14 cellular contexts compared by ENCODE assay signal in genomic region chrX:31168596-31168995, GRCh38.
A peak's percentile ranks its signal among the peaks of the same experiment; 100 is the strongest.
DNase-seq lines count a peak whose midpoint lies in the region; ATAC-seq and TF ChIP-seq lines count a peak whose summit lies in the region.
"Had no signal": no experiment of that assay in that cellular context is flagged by ENCODE, and none has a peak within 500 bp of the region (broad histone marks: within the 10 kb centered on the region; RNA-seq: fewer than 3 reads in every experiment).

No MANE protein-coding gene starts in this region.

- no peaks in the 10 kb centered on the region for H3K9me3 Mint-ChIP-seq in activated CD4-positive, alpha-beta memory T cell treated with anti-CD3 and anti-CD28 coated beads, Interleukin-2, amount 10 ng/mL, durations not matched to agents 7 days and 5 days

- no peaks in the 10 kb centered on the region for H3K4me1 Mint-ChIP-seq in activated CD4-positive, alpha-beta memory T cell treated with anti-CD3 and anti-CD28 coated beads, Interleukin-2, amount 10 ng/mL, durations not matched to agents 7 days and 5 days
- H3K4me1 Mint-ChIP-seq: naive thymus-derived CD4-positive, alpha-beta T cell had no signal

- no peaks in the 10 kb centered on the region for H3K27me3 Mint-ChIP-seq in activated CD4-positive, alpha-beta memory T cell treated with anti-CD3 and anti-CD28 coated beads, Interleukin-2, amount 10 ng/mL, durations not matched to agents 7 days and 5 days

- no peak overlapping the region for H3K4me3 ChIP-seq in GM12865 (ENCODE audit: low read depth, low read length)
- H3K4me3 ChIP-seq: vagina had no signal

- peak; percentile 58 for DNase-seq in GM12865 (ENCODE audit: low read depth)
- DNase-seq in activated CD8-positive, alpha-beta memory T cell treated with anti-CD3 and anti-CD28 coated beads, Interleukin-2, amount 50 U/mL, for 48 hours = no peak
- DNase-seq in activated T-cell treated with anti-CD3 and anti-CD28 coated beads, Interleukin-2, amount 50 U/mL, for 48 hours = no peak
- DNase-seq in activated CD4-positive, alpha-beta memory T cell treated with anti-CD3 and anti-CD28 coated beads, Interleukin-2, amount 10 ng/mL, durations not matched to agents 7 days and 5 days = no peak
- no peak for DNase-seq in activated CD8-positive, alpha-beta memory T cell treated with anti-CD3 and anti-CD28 coated beads for 24 hours
- DNase-seq: brain microvascular endothelial cell; DMS79 treated with DMSO at 0.1 percent for 48 hours; naive thymus-derived CD4-positive, alpha-beta T cell; NCI-H446 treated with DMSO at 0.1 percent for 48 hours; Right ventricle myocardium superior had no signal

- POLR2A ChIA-PET in activated CD4-positive, alpha-beta memory T cell treated with anti-CD3 and anti-CD28 coated beads, Interleukin-2, amount 10 ng/mL, durations not matched to agents 7 days and 5 days (lab: Charles Lee) = no interaction called here

- no peaks in the 10 kb centered on the region for H3K36me3 Mint-ChIP-seq in activated CD4-positive, alpha-beta memory T cell treated with anti-CD3 and anti-CD28 coated beads, Interleukin-2, amount 10 ng/mL, durations not matched to agents 7 days and 5 days (ENCODE audit: low read depth)

- no peak overlapping the region for H3K27ac Mint-ChIP-seq in activated CD4-positive, alpha-beta memory T cell treated with anti-CD3 and anti-CD28 coated beads, Interleukin-2, amount 10 ng/mL, durations not matched to agents 7 days and 5 days
- H3K27ac Mint-ChIP-seq: naive thymus-derived CD4-positive, alpha-beta T cell had no signal

- CTCF ChIA-PET in activated CD4-positive, alpha-beta memory T cell treated with anti-CD3 and anti-CD28 coated beads, Interleukin-2, amount 10 ng/mL, durations not matched to agents 7 days and 5 days (lab: Charles Lee) = no interaction called here

- peak; percentile 96 for ATAC-seq in GM19372 (IDR thresholded peaks at IDR 0.05; ENCODE audit: low read depth, unreplicated experiment)
- peak; percentile 99 for ATAC-seq in HG02678 (IDR thresholded peaks at IDR 0.05; ENCODE audit: unreplicated experiment)
- peak; percentile 99 for ATAC-seq in HG03378 (IDR thresholded peaks at IDR 0.05; ENCODE audit: unreplicated experiment)
- ATAC-seq: naive thymus-derived CD4-positive, alpha-beta T cell had no signal

- no peak for TF ChIP-seq CTCF in GM12865 (IDR thresholded peaks at IDR 0.05; ENCODE audit: insufficient read depth, low read depth, low read length, missing control alignments)

- no peak overlapping the region for H3K4me3 Mint-ChIP-seq in activated CD4-positive, alpha-beta memory T cell treated with anti-CD3 and anti-CD28 coated beads, Interleukin-2, amount 10 ng/mL, durations not matched to agents 7 days and 5 days
- H3K4me3 Mint-ChIP-seq: naive thymus-derived CD4-positive, alpha-beta T cell had no signal
